In the genomic region with DNA sequence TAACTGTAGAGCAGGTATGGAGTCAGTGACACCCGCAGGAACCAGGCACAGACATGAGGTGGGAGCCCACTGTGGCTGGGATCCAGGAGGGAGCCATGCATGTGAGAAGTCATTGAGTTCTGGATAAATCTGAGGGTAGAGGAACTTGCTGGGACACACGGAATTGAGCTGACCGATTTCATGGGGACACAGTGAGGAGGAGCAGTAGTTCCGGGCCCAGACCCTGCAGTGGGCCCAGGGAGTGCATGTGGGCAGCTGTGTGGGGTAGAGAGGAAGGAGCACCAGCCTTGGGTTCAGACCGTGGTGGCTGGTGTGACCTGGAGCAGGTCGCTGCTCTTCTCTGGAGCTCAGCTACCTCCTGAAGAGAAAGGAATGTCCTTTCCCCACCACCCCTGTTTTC, we compare ENCODE assay signal across 37 cellular contexts. TPM values are rescaled to one million over a fixed set of nuclear protein-coding genes. Genes with fewer than 3 reads are reported as not detected.
"Had no signal": no experiment of that assay in that cellular context is flagged by ENCODE, and none has a peak within 500 bp of the region (broad histone marks: within the 10 kb centered on the region; RNA-seq: fewer than 3 reads in every experiment).

No MANE protein-coding gene starts in this region.

- FAIRE-seq: endometrium, endothelial cell of umbilical vein had no signal

- H3K4me3 ChIP-seq: adrenal gland, body of pancreas, cardiac muscle cell, colonic mucosa, esophagus squamous epithelium, gastroesophageal sphincter had no signal

- H3K4me3 Mint-ChIP-seq: activated CD4-positive, alpha-beta memory T cell treated with anti-CD3 and anti-CD28 coated beads for 36 hours; activated CD4-positive, alpha-beta T cell treated with anti-CD3 and anti-CD28 coated beads for 36 hours; activated CD4-positive, alpha-beta T cell treated with anti-CD3 and anti-CD28 coated beads, Interleukin-2, amount 10 ng/mL, durations not matched to agents 24 days and 14 days; activated CD8-positive, alpha-beta memory T cell treated with anti-CD3 and anti-CD28 coated beads, Interleukin-2, amount 10 ng/mL, durations not matched to agents 7 days and 5 days; activated CD8-positive, alpha-beta T cell treated with anti-CD3 and anti-CD28 coated beads, Interleukin-2, amount 10 ng/mL, durations not matched to agents 7 days and 5 days; activated naive CD4-positive, alpha-beta T cell treated with anti-CD3 and anti-CD28 coated beads for 36 hours; activated naive CD4-positive, alpha-beta T cell treated with anti-CD3 and anti-CD28 coated beads, Interleukin-2, amount 50 U/mL, for 24 hours; activated naive CD8-positive, alpha-beta T cell treated with anti-CD3 and anti-CD28 coated beads for 36 hours; activated naive CD8-positive, alpha-beta T cell treated with anti-CD3 and anti-CD28 coated beads, Interleukin-2, amount 50 U/mL, for 24 hours; activated T-cell treated with anti-CD3 and anti-CD28 coated beads, Interleukin-2, amount 50 U/mL, for 24 hours; activated T-cell treated with anti-CD3 and anti-CD28 coated beads, Interleukin-2, amount 50 U/mL, for 72 hours had no signal

- H3K4me1 ChIP-seq: adrenal gland, colonic mucosa, esophagus squamous epithelium, gastroesophageal sphincter had no signal

- H3K27me3 Mint-ChIP-seq: activated CD4-positive, alpha-beta T cell treated with anti-CD3 and anti-CD28 coated beads for 36 hours; activated CD4-positive, alpha-beta T cell treated with anti-CD3 and anti-CD28 coated beads, Interleukin-2, amount 10 ng/mL, durations not matched to agents 24 days and 14 days; activated CD8-positive, alpha-beta memory T cell treated with anti-CD3 and anti-CD28 coated beads, Interleukin-2, amount 10 ng/mL, durations not matched to agents 7 days and 5 days had no signal

- H3K4me1 Mint-ChIP-seq: activated CD4-positive, alpha-beta T cell treated with anti-CD3 and anti-CD28 coated beads for 36 hours; activated CD4-positive, alpha-beta T cell treated with anti-CD3 and anti-CD28 coated beads, Interleukin-2, amount 10 ng/mL, durations not matched to agents 24 days and 14 days; activated CD8-positive, alpha-beta memory T cell treated with anti-CD3 and anti-CD28 coated beads, Interleukin-2, amount 10 ng/mL, durations not matched to agents 7 days and 5 days; activated naive CD4-positive, alpha-beta T cell treated with anti-CD3 and anti-CD28 coated beads, Interleukin-2, amount 50 U/mL, for 24 hours; activated naive CD8-positive, alpha-beta T cell treated with anti-CD3 and anti-CD28 coated beads for 36 hours; activated naive CD8-positive, alpha-beta T cell treated with anti-CD3 and anti-CD28 coated beads, Interleukin-2, amount 50 U/mL, for 24 hours had no signal

- H3K27ac Mint-ChIP-seq: activated CD4-positive, alpha-beta memory T cell treated with anti-CD3 and anti-CD28 coated beads for 36 hours; activated CD4-positive, alpha-beta T cell treated with anti-CD3 and anti-CD28 coated beads for 36 hours; activated CD4-positive, alpha-beta T cell treated with anti-CD3 and anti-CD28 coated beads, Interleukin-2, amount 10 ng/mL, durations not matched to agents 24 days and 14 days; activated CD8-positive, alpha-beta memory T cell treated with anti-CD3 and anti-CD28 coated beads, Interleukin-2, amount 10 ng/mL, durations not matched to agents 7 days and 5 days; activated CD8-positive, alpha-beta T cell treated with anti-CD3 and anti-CD28 coated beads, Interleukin-2, amount 10 ng/mL, durations not matched to agents 7 days and 5 days; activated naive CD4-positive, alpha-beta T cell treated with anti-CD3 and anti-CD28 coated beads for 36 hours; activated naive CD4-positive, alpha-beta T cell treated with anti-CD3 and anti-CD28 coated beads, Interleukin-2, amount 50 U/mL, for 24 hours; activated naive CD8-positive, alpha-beta T cell treated with anti-CD3 and anti-CD28 coated beads for 36 hours; activated naive CD8-positive, alpha-beta T cell treated with anti-CD3 and anti-CD28 coated beads, Interleukin-2, amount 50 U/mL, for 24 hours; activated T-cell treated with anti-CD3 and anti-CD28 coated beads, Interleukin-2, amount 50 U/mL, for 24 hours; activated T-cell treated with anti-CD3 and anti-CD28 coated beads, Interleukin-2, amount 50 U/mL, for 72 hours had no signal

- H3K27ac ChIP-seq: adrenal gland, cardiac muscle cell, colonic mucosa, epithelial cell of prostate, esophagus squamous epithelium, gastroesophageal sphincter had no signal

- H3K36me3 Mint-ChIP-seq: activated CD4-positive, alpha-beta memory T cell treated with anti-CD3 and anti-CD28 coated beads for 36 hours; activated naive CD4-positive, alpha-beta T cell treated with anti-CD3 and anti-CD28 coated beads, Interleukin-2, amount 50 U/mL, for 24 hours; activated naive CD8-positive, alpha-beta T cell treated with anti-CD3 and anti-CD28 coated beads for 36 hours had no signal

- H3K36me3 ChIP-seq: adrenal gland, cardiac muscle cell, colonic mucosa had no signal

- ATAC-seq: activated CD4-positive, alpha-beta T cell treated with anti-CD3 and anti-CD28 coated beads for 36 hours; activated CD8-positive, alpha-beta memory T cell treated with anti-CD3 and anti-CD28 coated beads, Interleukin-2, amount 10 ng/mL, durations not matched to agents 7 days and 5 days; activated CD8-positive, alpha-beta T cell treated with anti-CD3 and anti-CD28 coated beads, Interleukin-2, amount 10 ng/mL, durations not matched to agents 7 days and 5 days; activated naive CD8-positive, alpha-beta T cell treated with anti-CD3 and anti-CD28 coated beads, Interleukin-2, amount 50 U/mL, for 24 hours; activated T-cell treated with anti-CD3 and anti-CD28 coated beads, Interleukin-2, amount 50 U/mL, for 72 hours; body of pancreas; gastroesophageal sphincter had no signal

- H3K27me3 ChIP-seq: adrenal gland, body of pancreas, colonic mucosa had no signal

- H3K9me3 ChIP-seq: body of pancreas, colonic mucosa had no signal

- DNase-seq: activated CD4-positive, alpha-beta memory T cell treated with anti-CD3 and anti-CD28 coated beads for 36 hours; activated CD4-positive, alpha-beta T cell treated with anti-CD3 and anti-CD28 coated beads for 36 hours; activated CD4-positive, alpha-beta T cell treated with anti-CD3 and anti-CD28 coated beads, Interleukin-2, amount 10 ng/mL, durations not matched to agents 24 days and 14 days; activated CD4-positive, CD25-positive, alpha-beta regulatory T cell; activated CD4-positive, CD25-positive, alpha-beta regulatory T cell treated with anti-CD3 and anti-CD28 coated beads, Interleukin-2, amount 50 U/mL, for 72 hours; activated CD8-positive, alpha-beta memory T cell treated with anti-CD3 and anti-CD28 coated beads, Interleukin-2, amount 10 ng/mL, durations not matched to agents 7 days and 5 days; activated CD8-positive, alpha-beta memory T cell treated with anti-CD3 and anti-CD28 coated beads, Interleukin-2, amount 50 U/mL, for 4 hours; activated CD8-positive, alpha-beta T cell treated with anti-CD3 and anti-CD28 coated beads, Interleukin-2, amount 10 ng/mL, durations not matched to agents 7 days and 5 days; activated naive CD4-positive, alpha-beta T cell treated with anti-CD3 and anti-CD28 coated beads for 36 hours; activated naive CD8-positive, alpha-beta T cell treated with anti-CD3 and anti-CD28 coated beads for 36 hours; activated naive CD8-positive, alpha-beta T cell treated with anti-CD3 and anti-CD28 coated beads, Interleukin-2, amount 50 U/mL, for 24 hours; activated T-cell treated with anti-CD3 and anti-CD28 coated beads, Interleukin-2, amount 50 U/mL, for 24 hours; activated T-cell treated with anti-CD3 and anti-CD28 coated beads, Interleukin-2, amount 50 U/mL, for 72 hours; amygdala; body of pancreas; central memory CD4-positive, alpha-beta T cell; cerebellar nuclear complex; colonic mucosa; effector CD8-positive, alpha-beta T cell; esophagus squamous epithelium; foreskin melanocyte; T-helper 2 cell had no signal

RNA-seq across cellular contexts. Expression of a gene that starts 8.4 kb away (rescaled TPM):
- total RNA-seq: activated CD4-positive, alpha-beta memory T cell treated with anti-CD3 and anti-CD28 coated beads for 36 hours; activated CD4-positive, alpha-beta T cell treated with anti-CD3 and anti-CD28 coated beads for 36 hours; activated CD4-positive, alpha-beta T cell treated with anti-CD3 and anti-CD28 coated beads, Interleukin-2, amount 10 ng/mL, durations not matched to agents 24 days and 14 days; activated CD8-positive, alpha-beta memory T cell treated with anti-CD3 and anti-CD28 coated beads for 36 hours; activated CD8-positive, alpha-beta memory T cell treated with anti-CD3 and anti-CD28 coated beads, Interleukin-2, amount 10 ng/mL, durations not matched to agents 7 days and 5 days; activated CD8-positive, alpha-beta T cell treated with anti-CD3 and anti-CD28 coated beads, Interleukin-2, amount 10 ng/mL, durations not matched to agents 7 days and 5 days; activated naive CD4-positive, alpha-beta T cell treated with anti-CD3 and anti-CD28 coated beads for 36 hours; activated naive CD8-positive, alpha-beta T cell treated with anti-CD3 and anti-CD28 coated beads for 36 hours; activated T-cell treated with anti-CD3 and anti-CD28 coated beads, Interleukin-2, amount 50 U/mL, for 72 hours; cardiac muscle cell; endothelial cell of umbilical vein; fibroblast of villous mesenchyme; T-helper 1 cell treated with Interleukin-12 subunit alpha and Interleukin-12 subunit beta and Interleukin-4 antibody, amounts not matched to agents 30 ng/mL and 1 ng/mL, for 36 hours had no signal
- polyA plus RNA-seq: endothelial cell of umbilical vein had no signal

RNA-seq across cellular contexts. Expression of a gene that starts 39.4 kb away (rescaled TPM):
- total RNA-seq: activated CD4-positive, alpha-beta memory T cell treated with anti-CD3 and anti-CD28 coated beads for 36 hours; activated CD4-positive, alpha-beta T cell treated with anti-CD3 and anti-CD28 coated beads for 36 hours; activated CD4-positive, alpha-beta T cell treated with anti-CD3 and anti-CD28 coated beads, Interleukin-2, amount 10 ng/mL, durations not matched to agents 24 days and 14 days; activated CD8-positive, alpha-beta memory T cell treated with anti-CD3 and anti-CD28 coated beads for 36 hours; activated CD8-positive, alpha-beta memory T cell treated with anti-CD3 and anti-CD28 coated beads, Interleukin-2, amount 10 ng/mL, durations not matched to agents 7 days and 5 days; activated CD8-positive, alpha-beta T cell treated with anti-CD3 and anti-CD28 coated beads, Interleukin-2, amount 10 ng/mL, durations not matched to agents 7 days and 5 days; activated naive CD4-positive, alpha-beta T cell treated with anti-CD3 and anti-CD28 coated beads for 36 hours; activated naive CD8-positive, alpha-beta T cell treated with anti-CD3 and anti-CD28 coated beads for 36 hours; activated T-cell treated with anti-CD3 and anti-CD28 coated beads, Interleukin-2, amount 50 U/mL, for 72 hours; cardiac muscle cell; endothelial cell of umbilical vein; fibroblast of lung; fibroblast of villous mesenchyme; T-helper 1 cell treated with Interleukin-12 subunit alpha and Interleukin-12 subunit beta and Interleukin-4 antibody, amounts not matched to agents 30 ng/mL and 1 ng/mL, for 36 hours had no signal
- polyA plus RNA-seq: cardiac muscle cell, fibroblast of lung had no signal

RNA-seq across cellular contexts. Expression of a gene that starts 59.4 kb away (rescaled TPM):
- total RNA-seq: activated CD4-positive, alpha-beta memory T cell treated with anti-CD3 and anti-CD28 coated beads for 36 hours; activated CD4-positive, alpha-beta T cell treated with anti-CD3 and anti-CD28 coated beads for 36 hours; activated CD4-positive, alpha-beta T cell treated with anti-CD3 and anti-CD28 coated beads, Interleukin-2, amount 10 ng/mL, durations not matched to agents 24 days and 14 days; activated CD8-positive, alpha-beta memory T cell treated with anti-CD3 and anti-CD28 coated beads for 36 hours; activated CD8-positive, alpha-beta memory T cell treated with anti-CD3 and anti-CD28 coated beads, Interleukin-2, amount 10 ng/mL, durations not matched to agents 7 days and 5 days; activated CD8-positive, alpha-beta T cell treated with anti-CD3 and anti-CD28 coated beads, Interleukin-2, amount 10 ng/mL, durations not matched to agents 7 days and 5 days; activated naive CD4-positive, alpha-beta T cell treated with anti-CD3 and anti-CD28 coated beads for 36 hours; activated naive CD8-positive, alpha-beta T cell treated with anti-CD3 and anti-CD28 coated beads for 36 hours; activated T-cell treated with anti-CD3 and anti-CD28 coated beads, Interleukin-2, amount 50 U/mL, for 72 hours; aorta; cardiac muscle cell; dermis microvascular lymphatic vessel endothelial cell; endothelial cell of umbilical vein; esophagus squamous epithelium; fibroblast of lung; fibroblast of villous mesenchyme; gastroesophageal sphincter; glomerular endothelial cell; T-helper 1 cell treated with Interleukin-12 subunit alpha and Interleukin-12 subunit beta and Interleukin-4 antibody, amounts not matched to agents 30 ng/mL and 1 ng/mL, for 36 hours had no signal
- polyA plus RNA-seq: adrenal gland, aorta, cardiac muscle cell, endothelial cell of umbilical vein, esophagus, fibroblast of lung had no signal
